Comparison of ENCODE assay signal across 25 cellular contexts in the genomic region with DNA sequence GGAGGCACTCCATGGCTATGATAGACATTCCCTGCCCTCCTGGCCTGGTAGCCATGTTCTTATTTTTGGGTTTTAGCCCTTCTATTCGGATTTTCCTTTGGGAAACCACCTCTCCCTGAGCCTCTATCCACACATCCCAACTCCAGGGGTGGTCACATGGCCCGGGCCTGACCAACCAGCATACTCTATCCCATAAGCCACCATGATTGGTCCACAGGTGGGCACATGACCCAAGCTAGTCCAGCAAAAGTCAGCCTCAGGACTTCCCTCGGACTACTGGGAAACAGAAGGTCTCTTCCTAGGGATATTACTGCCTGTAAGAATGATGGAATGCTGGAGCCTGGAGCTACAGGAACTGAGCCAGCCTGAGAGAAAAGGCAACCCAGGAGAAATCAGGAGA. TPM values are rescaled to one million over a fixed set of nuclear protein-coding genes. Genes with fewer than 3 reads are reported as not detected.
"Had no signal": no experiment of that assay in that cellular context is flagged by ENCODE, and none has a peak within 500 bp of the region (broad histone marks: within the 10 kb centered on the region; RNA-seq: fewer than 3 reads in every experiment).

No MANE protein-coding gene starts in this region.

- H3K27ac ChIP-seq: brain microvascular endothelial cell, colonic mucosa, hepatocyte, WERI-Rb-1 had no signal

- H3K36me3 ChIP-seq: brain microvascular endothelial cell, colonic mucosa had no signal

- FAIRE-seq: endometrium, islet of Langerhans had no signal

- H3K9me3 ChIP-seq: colonic mucosa had no signal

- H3K4me3 Mint-ChIP-seq: activated T-cell treated with anti-CD3 and anti-CD28 coated beads, Interleukin-2, amount 50 U/mL, for 72 hours; central memory CD8-positive, alpha-beta T cell; stimulated activated naive CD8-positive, alpha-beta T cell treated with anti-CD3 and anti-CD28 coated beads, Interleukin-15, amount 100 ng/mL, for 72 hours had no signal

- H3K27me3 ChIP-seq: brain microvascular endothelial cell, colonic mucosa, hepatocyte had no signal

- ATAC-seq: activated T-cell treated with anti-CD3 and anti-CD28 coated beads, Interleukin-2, amount 50 U/mL, for 72 hours; left lobe of liver; right cardiac atrium; stimulated activated naive CD8-positive, alpha-beta T cell treated with anti-CD3 and anti-CD28 coated beads, Interleukin-15, amount 100 ng/mL, for 72 hours had no signal

- H3K27ac Mint-ChIP-seq: activated T-cell treated with anti-CD3 and anti-CD28 coated beads, Interleukin-2, amount 50 U/mL, for 72 hours; stimulated activated naive CD8-positive, alpha-beta T cell treated with anti-CD3 and anti-CD28 coated beads, Interleukin-15, amount 100 ng/mL, for 72 hours had no signal

- H3K4me1 ChIP-seq: colonic mucosa had no signal

- DNase-seq: activated CD4-positive, alpha-beta T cell treated with anti-CD3 and anti-CD28 coated beads, Interleukin-2, amount 50 U/mL, for 4 hours; activated effector memory CD4-positive, alpha-beta T cell treated with anti-CD3 and anti-CD28 coated beads, Interleukin-2, amount 50 U/mL, for 16 hours; activated naive CD4-positive, alpha-beta T cell treated with anti-CD3 and anti-CD28 coated beads, Interleukin-2, amount 50 U/mL, for 16 hours; activated T-cell treated with anti-CD3 and anti-CD28 coated beads, Interleukin-2, amount 50 U/mL, for 72 hours; aorta; brain microvascular endothelial cell; colonic mucosa; erythroblast; midbrain; right cardiac atrium; stimulated activated CD4-positive, alpha-beta T cell treated with anti-CD3 and anti-CD28 coated beads, Interleukin-4, amount 100 ng/mL, for 1 hour; stimulated activated naive CD8-positive, alpha-beta T cell treated with anti-CD3 and anti-CD28 coated beads, Interleukin-15, amount 100 ng/mL, for 72 hours; SW 1271; T-helper 2 cell; WERI-Rb-1 had no signal

- H3K9me3 Mint-ChIP-seq: activated T-cell treated with anti-CD3 and anti-CD28 coated beads, Interleukin-2, amount 50 U/mL, for 72 hours; stimulated activated naive CD8-positive, alpha-beta T cell treated with anti-CD3 and anti-CD28 coated beads, Interleukin-15, amount 100 ng/mL, for 72 hours had no signal

- H3K79me2 ChIP-seq: hepatocyte had no signal

- H2AFZ ChIP-seq: hepatocyte had no signal

- H3K4me2 ChIP-seq: hepatocyte, smooth muscle cell had no signal

- H3K4me3 ChIP-seq: colonic mucosa, hepatocyte, smooth muscle cell had no signal

- H3K4me1 Mint-ChIP-seq: central memory CD8-positive, alpha-beta T cell; stimulated activated naive CD8-positive, alpha-beta T cell treated with anti-CD3 and anti-CD28 coated beads, Interleukin-15, amount 100 ng/mL, for 72 hours had no signal

- H3K27me3 Mint-ChIP-seq: progenitor cell of endocrine pancreas had no signal

RNA-seq across cellular contexts. Expression of a gene that starts 12.5 kb away (rescaled TPM):
- total RNA-seq: activated CD8-positive, alpha-beta memory T cell treated with anti-CD3 and anti-CD28 coated beads for 36 hours; activated T-cell treated with anti-CD3 and anti-CD28 coated beads, Interleukin-2, amount 50 U/mL, for 72 hours; lung microvascular endothelial cell; smooth muscle cell had no signal
- polyA plus RNA-seq: neural cell, smooth muscle cell had no signal
